1 cellular context compared by ENCODE assay signal in the genomic region with DNA sequence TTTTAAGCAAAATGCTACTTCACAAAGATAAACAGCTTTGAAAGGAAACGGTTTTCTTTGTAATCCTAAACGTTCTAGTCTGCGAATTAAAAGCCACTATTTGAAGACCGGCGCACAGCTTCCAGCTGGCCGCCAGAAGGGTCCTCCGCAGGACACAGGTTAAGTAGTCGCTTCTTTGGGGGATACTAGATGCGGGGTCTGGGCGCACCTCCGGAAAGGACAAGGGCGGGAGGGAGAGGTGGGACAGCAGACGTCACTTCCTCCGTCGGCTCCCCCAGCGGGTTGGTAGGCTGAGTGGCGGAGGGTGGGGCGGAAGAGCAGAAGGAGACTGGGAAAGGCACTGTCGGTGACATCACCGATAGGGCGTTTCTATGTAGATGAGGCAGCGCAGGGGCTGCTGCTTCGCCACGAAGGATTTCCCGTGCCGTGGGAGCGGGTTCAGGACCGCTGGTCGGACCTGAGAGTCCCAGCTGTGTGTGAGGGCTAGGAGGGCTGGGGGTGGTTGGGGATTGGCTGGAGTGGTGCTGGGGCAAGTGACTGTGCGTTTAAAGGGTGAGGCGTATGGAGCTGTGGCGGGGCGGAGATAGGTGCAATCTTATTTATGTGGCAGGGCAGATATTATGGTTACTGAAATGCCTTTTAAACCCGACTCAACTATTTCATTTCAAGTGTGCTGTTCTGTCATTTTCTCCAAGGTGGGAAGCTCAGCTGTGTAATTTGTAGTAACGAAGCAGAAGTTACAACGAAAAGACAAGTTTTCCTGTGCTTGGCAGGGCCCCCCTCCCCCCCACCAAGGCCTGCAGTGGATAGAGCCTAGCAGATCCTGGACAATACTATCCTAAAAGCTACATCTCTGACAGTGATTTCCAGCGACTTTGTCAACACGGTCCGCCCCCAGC.
TF ChIP-seq lines count a peak whose summit lies in the region.
"Not testable (repeated sequence)": the region's sequence is repeated elsewhere in the genome, so short reads cannot be mapped to it uniquely, and the experiment has no call there.

No MANE protein-coding gene starts in this region.

TF ChIP-seq in K562, 482 proteins besides CTCF, POLR2A, EP300 and RAD21 (continued from another document and continues in another):
- TF ChIP-seq, protein P1, sequence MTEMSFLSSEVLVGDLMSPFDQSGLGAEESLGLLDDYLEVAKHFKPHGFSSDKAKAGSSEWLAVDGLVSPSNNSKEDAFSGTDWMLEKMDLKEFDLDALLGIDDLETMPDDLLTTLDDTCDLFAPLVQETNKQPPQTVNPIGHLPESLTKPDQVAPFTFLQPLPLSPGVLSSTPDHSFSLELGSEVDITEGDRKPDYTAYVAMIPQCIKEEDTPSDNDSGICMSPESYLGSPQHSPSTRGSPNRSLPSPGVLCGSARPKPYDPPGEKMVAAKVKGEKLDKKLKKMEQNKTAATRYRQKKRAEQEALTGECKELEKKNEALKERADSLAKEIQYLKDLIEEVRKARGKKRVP (CRISPR knock-in tag; IDR thresholded peaks at IDR 0.05) = peak; percentile 92
- TF ChIP-seq THRAP3 (IDR thresholded peaks at IDR 0.05; ENCODE audit: borderline replicate concordance) (peak; percentile 95), NBN (IDR thresholded peaks at IDR 0.05; ENCODE audit: low read depth) (peak; percentile 75; the same call in 1 of the 2 replicates), TEAD1 (CRISPR knock-in tag; IDR thresholded peaks at IDR 0.05) (peak; percentile 35 to 96; a peak in 3 of 4 replicates), HNRNPUL1 (IDR thresholded peaks at IDR 0.05; ENCODE audit: low read length) (peak; percentile 94), LARP7 (IDR thresholded peaks at IDR 0.05) (0 out of 2 replicates have a peak, but pooled peaks have one; percentile 56), ZBTB11 (CRISPR knock-in tag; IDR thresholded peaks at IDR 0.05) (peak in 1 of 3 experiments; percentile 64; a peak in 2 of 6 replicates), ZNF143 (CRISPR knock-in tag; IDR thresholded peaks at IDR 0.05) (peak; percentile 72), YY1 (IDR thresholded peaks at IDR 0.05; ENCODE audit: borderline replicate concordance in 1 of 3, control insufficient read depth in 1 of 3, extremely low read depth in 1 of 3, insufficient read depth in 3 of 3, insufficient read length in 1 of 3, insufficient replicate concordance in 2 of 3, low read depth in 1 of 3, low read length in 2 of 3) (peak in 1 of 3 experiments; percentile 16), PHF21A (IDR thresholded peaks at IDR 0.05; ENCODE audit: borderline replicate concordance, low read depth) (peak; percentile 89), TBL1XR1 (IDR thresholded peaks at IDR 0.05; ENCODE audit: low read length in 2 of 2) (peak in 1 of 2 experiments; percentile 36; a peak in 1 of 4 replicates), HOXB6 (CRISPR knock-in tag; IDR thresholded peaks at IDR 0.05; ENCODE audit: borderline replicate concordance) (peak; percentile 90), ZNF41 (CRISPR knock-in tag; conservative IDR thresholded peaks at IDR 0.05) (peak; percentile 90), JUND (IDR thresholded peaks at IDR 0.05; ENCODE audit: borderline replicate concordance, low read depth, low read length) (peak; percentile 20; the same call in 1 of the 2 replicates), ZNF280B (CRISPR knock-in tag; IDR thresholded peaks at IDR 0.05) (0 out of 2 replicates have a peak, but pooled peaks have one; percentile 24), ZNF3 (CRISPR knock-in tag; IDR thresholded peaks at IDR 0.05) (peak; percentile 89), ZNF696 (CRISPR knock-in tag; conservative IDR thresholded peaks at IDR 0.05) (peak; percentile 96)
- TF ChIP-seq, protein P2, sequence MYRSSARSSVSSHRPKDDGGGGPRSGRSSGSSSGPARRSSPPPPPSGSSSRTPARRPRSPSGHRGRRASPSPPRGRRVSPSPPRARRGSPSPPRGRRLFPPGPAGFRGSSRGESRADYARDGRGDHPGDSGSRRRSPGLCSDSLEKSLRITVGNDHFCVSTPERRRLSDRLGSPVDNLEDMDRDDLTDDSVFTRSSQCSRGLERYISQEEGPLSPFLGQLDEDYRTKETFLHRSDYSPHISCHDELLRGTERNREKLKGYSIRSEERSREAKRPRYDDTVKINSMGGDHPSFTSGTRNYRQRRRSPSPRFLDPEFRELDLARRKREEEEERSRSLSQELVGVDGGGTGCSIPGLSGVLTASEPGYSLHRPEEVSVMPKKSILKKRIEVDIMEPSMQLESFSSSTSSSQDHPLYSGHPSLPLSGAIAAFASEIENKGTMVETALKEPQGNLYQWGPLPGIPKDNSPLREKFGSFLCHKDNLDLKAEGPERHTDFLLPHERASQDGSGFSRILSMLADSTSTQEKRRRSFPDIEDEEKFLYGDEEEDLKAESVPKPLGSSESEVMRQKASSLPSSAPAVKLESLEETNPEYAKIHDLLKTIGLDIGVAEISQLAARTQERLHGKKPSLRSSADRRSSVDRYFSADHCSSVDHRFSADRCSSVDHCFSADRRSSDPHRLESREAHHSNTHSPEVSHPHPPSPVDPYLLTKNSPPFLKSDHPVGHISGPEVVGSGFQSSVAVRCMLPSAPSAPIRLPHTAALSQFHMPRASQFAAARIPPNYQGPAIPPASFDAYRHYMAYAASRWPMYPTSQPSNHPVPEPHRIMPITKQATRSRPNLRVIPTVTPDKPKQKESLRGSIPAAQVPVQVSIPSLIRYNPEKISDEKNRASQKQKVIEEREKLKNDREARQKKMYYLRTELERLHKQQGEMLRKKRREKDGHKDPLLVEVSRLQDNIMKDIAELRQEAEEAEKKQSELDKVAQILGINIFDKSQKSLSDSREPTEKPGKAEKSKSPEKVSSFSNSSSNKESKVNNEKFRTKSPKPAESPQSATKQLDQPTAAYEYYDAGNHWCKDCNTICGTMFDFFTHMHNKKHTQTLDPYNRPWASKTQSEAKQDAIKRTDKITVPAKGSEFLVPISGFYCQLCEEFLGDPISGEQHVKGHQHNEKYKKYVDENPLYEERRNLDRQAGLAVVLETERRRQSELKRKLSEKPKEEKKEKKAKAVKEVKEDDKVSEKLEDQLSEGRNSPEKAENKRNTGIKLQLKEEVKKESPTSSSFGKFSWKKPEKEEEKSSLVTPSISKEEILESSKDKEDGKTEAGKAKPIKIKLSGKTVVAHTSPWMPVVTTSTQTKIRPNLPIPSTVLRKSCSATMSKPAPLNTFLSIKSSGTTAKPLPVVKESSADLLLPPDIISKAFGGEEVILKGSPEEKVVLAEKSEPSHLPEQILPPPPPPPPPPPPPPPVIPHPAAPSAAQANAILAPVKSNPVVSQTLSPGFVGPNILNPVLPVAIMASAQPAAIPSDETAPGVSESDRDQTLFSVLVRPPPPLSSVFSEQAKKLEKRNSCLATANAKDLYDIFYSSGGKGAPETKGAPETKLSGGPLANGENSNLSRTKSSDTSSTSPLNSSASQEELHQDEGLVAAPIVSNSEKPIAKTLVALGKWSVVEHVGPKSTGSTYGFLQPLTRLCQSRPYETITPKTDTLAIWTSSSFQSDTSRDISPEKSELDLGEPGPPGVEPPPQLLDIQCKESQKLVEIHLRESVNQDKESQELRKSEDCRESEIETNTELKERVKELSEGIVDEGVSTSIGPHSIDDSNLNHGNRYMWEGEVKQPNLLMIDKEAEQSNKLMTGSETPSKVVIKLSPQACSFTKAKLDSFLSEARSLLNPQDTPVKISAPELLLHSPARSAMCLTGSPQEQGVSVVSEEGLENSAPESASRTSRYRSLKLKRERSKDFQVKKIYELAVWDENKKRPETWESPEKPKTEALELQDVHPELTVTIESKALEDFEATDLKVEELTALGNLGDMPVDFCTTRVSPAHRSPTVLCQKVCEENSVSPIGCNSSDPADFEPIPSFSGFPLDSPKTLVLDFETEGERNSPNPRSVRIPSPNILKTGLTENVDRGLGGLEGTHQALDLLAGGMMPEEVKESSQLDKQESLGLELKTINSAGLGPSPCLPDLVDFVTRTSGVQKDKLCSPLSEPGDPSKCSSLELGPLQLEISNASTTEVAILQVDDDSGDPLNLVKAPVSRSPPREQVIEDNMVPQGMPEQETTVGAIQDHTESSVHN (IDR thresholded peaks at IDR 0.05; ENCODE audit: borderline replicate concordance in 1 of 2, low read depth in 1 of 2) = peak in 1 of 2 experiments; percentile 94; a peak in 2 of 4 replicates
- TF ChIP-seq, protein P3, sequence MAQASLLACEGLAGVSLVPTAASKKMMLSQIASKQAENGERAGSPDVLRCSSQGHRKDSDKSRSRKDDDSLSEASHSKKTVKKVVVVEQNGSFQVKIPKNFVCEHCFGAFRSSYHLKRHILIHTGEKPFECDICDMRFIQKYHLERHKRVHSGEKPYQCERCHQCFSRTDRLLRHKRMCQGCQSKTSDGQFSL (CRISPR knock-in tag; IDR thresholded peaks at IDR 0.05) = peak; percentile 85
- TF ChIP-seq, protein P3 (tag; IDR thresholded peaks at IDR 0.05) = peak in 1 of 2 experiments; percentile 74; a peak in 2 of 4 replicates
- TF ChIP-seq, protein P4, sequence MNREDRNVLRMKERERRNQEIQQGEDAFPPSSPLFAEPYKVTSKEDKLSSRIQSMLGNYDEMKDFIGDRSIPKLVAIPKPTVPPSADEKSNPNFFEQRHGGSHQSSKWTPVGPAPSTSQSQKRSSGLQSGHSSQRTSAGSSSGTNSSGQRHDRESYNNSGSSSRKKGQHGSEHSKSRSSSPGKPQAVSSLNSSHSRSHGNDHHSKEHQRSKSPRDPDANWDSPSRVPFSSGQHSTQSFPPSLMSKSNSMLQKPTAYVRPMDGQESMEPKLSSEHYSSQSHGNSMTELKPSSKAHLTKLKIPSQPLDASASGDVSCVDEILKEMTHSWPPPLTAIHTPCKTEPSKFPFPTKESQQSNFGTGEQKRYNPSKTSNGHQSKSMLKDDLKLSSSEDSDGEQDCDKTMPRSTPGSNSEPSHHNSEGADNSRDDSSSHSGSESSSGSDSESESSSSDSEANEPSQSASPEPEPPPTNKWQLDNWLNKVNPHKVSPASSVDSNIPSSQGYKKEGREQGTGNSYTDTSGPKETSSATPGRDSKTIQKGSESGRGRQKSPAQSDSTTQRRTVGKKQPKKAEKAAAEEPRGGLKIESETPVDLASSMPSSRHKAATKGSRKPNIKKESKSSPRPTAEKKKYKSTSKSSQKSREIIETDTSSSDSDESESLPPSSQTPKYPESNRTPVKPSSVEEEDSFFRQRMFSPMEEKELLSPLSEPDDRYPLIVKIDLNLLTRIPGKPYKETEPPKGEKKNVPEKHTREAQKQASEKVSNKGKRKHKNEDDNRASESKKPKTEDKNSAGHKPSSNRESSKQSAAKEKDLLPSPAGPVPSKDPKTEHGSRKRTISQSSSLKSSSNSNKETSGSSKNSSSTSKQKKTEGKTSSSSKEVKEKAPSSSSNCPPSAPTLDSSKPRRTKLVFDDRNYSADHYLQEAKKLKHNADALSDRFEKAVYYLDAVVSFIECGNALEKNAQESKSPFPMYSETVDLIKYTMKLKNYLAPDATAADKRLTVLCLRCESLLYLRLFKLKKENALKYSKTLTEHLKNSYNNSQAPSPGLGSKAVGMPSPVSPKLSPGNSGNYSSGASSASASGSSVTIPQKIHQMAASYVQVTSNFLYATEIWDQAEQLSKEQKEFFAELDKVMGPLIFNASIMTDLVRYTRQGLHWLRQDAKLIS (CRISPR knock-in tag; IDR thresholded peaks at IDR 0.05) = peak; percentile 90
- TF ChIP-seq, protein P5, sequence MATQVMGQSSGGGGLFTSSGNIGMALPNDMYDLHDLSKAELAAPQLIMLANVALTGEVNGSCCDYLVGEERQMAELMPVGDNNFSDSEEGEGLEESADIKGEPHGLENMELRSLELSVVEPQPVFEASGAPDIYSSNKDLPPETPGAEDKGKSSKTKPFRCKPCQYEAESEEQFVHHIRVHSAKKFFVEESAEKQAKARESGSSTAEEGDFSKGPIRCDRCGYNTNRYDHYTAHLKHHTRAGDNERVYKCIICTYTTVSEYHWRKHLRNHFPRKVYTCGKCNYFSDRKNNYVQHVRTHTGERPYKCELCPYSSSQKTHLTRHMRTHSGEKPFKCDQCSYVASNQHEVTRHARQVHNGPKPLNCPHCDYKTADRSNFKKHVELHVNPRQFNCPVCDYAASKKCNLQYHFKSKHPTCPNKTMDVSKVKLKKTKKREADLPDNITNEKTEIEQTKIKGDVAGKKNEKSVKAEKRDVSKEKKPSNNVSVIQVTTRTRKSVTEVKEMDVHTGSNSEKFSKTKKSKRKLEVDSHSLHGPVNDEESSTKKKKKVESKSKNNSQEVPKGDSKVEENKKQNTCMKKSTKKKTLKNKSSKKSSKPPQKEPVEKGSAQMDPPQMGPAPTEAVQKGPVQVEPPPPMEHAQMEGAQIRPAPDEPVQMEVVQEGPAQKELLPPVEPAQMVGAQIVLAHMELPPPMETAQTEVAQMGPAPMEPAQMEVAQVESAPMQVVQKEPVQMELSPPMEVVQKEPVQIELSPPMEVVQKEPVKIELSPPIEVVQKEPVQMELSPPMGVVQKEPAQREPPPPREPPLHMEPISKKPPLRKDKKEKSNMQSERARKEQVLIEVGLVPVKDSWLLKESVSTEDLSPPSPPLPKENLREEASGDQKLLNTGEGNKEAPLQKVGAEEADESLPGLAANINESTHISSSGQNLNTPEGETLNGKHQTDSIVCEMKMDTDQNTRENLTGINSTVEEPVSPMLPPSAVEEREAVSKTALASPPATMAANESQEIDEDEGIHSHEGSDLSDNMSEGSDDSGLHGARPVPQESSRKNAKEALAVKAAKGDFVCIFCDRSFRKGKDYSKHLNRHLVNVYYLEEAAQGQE (CRISPR knock-in tag; IDR thresholded peaks at IDR 0.05; ENCODE audit: low read depth) = 0 out of 2 replicates have a peak, but pooled peaks have one; percentile 45
- not testable (repeated sequence) for TF ChIP-seq JUND (tag; IDR thresholded peaks at IDR 0.05; ENCODE audit: borderline replicate concordance, low read depth, low read length)
